In the genomic region with DNA sequence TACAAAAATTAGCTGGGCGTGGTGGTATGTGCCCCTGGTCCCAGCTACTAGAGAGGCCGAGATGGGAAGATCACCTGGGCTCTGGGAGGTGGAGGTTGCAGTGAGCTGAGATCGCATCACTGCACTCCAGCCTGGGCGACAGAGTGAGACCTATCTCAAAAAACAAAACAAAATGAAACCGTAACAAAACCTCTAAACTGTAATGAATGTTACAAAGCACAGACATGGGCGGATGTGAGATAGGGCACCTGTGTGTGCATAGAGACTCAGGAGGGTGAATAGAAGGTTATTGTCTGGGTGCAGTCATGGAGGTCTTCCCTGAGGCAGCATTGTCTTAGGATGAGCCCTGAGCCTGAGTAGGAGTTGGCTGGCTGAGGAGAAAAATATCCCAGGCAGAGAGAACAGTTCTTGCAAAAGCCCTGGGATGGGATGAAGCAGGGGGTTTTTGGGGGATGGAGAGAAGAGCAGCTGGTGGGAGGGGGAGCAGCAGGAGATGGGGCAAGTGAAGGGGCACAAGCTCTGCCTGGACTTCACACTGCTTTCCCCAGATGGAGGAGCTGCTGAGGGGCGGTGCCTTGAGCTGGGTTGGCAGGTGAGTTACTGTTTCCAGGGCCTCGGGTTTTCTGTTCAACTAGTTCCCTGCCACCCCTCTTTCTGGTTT, we compare ENCODE assay signal across 13 cellular contexts. TPM values are rescaled to one million over a fixed set of nuclear protein-coding genes. Genes with fewer than 3 reads are reported as not detected.
A peak's percentile ranks its signal among the peaks of the same experiment; 100 is the strongest.
DNase-seq lines count a peak whose midpoint lies in the region; ATAC-seq and TF ChIP-seq lines count a peak whose summit lies in the region.
"Had no signal": no experiment of that assay in that cellular context is flagged by ENCODE, and none has a peak within 500 bp of the region (broad histone marks: within the 10 kb centered on the region; RNA-seq: fewer than 3 reads in every experiment).

No MANE protein-coding gene starts in this region.

- TF ChIP-seq CTCF in GM13977 (IDR thresholded peaks at IDR 0.05; ENCODE audit: extremely low read depth, insufficient read depth, missing control alignments) (no peak), sigmoid colon (IDR thresholded peaks at IDR 0.05) (no peak)

- no peaks in the 10 kb centered on the region for H3K9me3 ChIP-seq in endocrine pancreas (ENCODE audit: control insufficient read depth, low read length)
- no peaks in the 10 kb centered on the region for H3K9me3 ChIP-seq in sigmoid colon

- TF ChIP-seq EP300 in sigmoid colon (IDR thresholded peaks at IDR 0.05) = no peak

- H3K27ac ChIP-seq in sigmoid colon = no peak overlapping the region

- intact Hi-C loops in sigmoid colon (cut with DNase I) = loop anchor here (10.0 kb wide), 1 partner anchor 505 kb away; no protein-coding TSS in a partner anchor

- in situ Hi-C loops in GM13977 (cut with MboI; ENCODE audit: low pct_unique_long_range_greater_than_20kb, low sequenced_read_pairs, unreplicated experiment) = loop anchor here (10.0 to 25.0 kb wide), 2 partner anchors 135 to 512 kb away; a partner anchor contains a TSS

- DNase-seq in GM13977 (ENCODE audit: low spot score) (peak; percentile 67), sigmoid colon (no peak), SIG-M5 (lab: John Stamatoyannopoulos, UW) (no peak), NCI-H446 (lab: John Stamatoyannopoulos, UW) (no peak), NCI-H1436 treated with DMSO at 0.1 percent for 48 hours (lab: John Stamatoyannopoulos, UW) (no peak)
- DNase-seq: activated CD4-positive, CD25-positive, alpha-beta regulatory T cell; effector memory CD4-positive, alpha-beta T cell; hippocampal formation; NCI-H2029 treated with DMSO at 0.1 percent for 48 hours had no signal

- H3K4me1 ChIP-seq in endocrine pancreas (ENCODE audit: control insufficient read depth, insufficient read depth, low read length) = no peaks in the 10 kb centered on the region
- H3K4me1 ChIP-seq in sigmoid colon = peaks cover 0 to 9% (median 4%) of the 10 kb centered on the region in 4 donors

- H3K36me3 ChIP-seq in endocrine pancreas (ENCODE audit: control insufficient read depth, insufficient read depth, low read length) = no peaks in the 10 kb centered on the region
- no peaks in the 10 kb centered on the region for H3K36me3 ChIP-seq in sigmoid colon

- peak overlapping the region; percentile 65 for H3K9ac ChIP-seq in endocrine pancreas (ENCODE audit: control insufficient read depth, insufficient read depth, low read length)

- TF ChIP-seq POLR2A in sigmoid colon (IDR thresholded peaks at IDR 0.05) = no peak

- H3K4me3 ChIP-seq in endocrine pancreas (ENCODE audit: control insufficient read depth, insufficient read depth, low read length) (no peak overlapping the region), sigmoid colon (no peak overlapping the region)
- H3K4me3 ChIP-seq: skin epidermis had no signal

- 82 to 92% methylated on average over 8 of the region's 8 CpGs for WGBS in sigmoid colon, 2 donors

- H3K27me3 ChIP-seq in endocrine pancreas (ENCODE audit: control insufficient read depth, insufficient read depth, low read length) = no peaks in the 10 kb centered on the region
- no peaks in the 10 kb centered on the region for H3K27me3 ChIP-seq in sigmoid colon

- ATAC-seq in GM19455 (IDR thresholded peaks at IDR 0.05; ENCODE audit: unreplicated experiment) = peak; percentile 43
- ATAC-seq in HG03103 (IDR thresholded peaks at IDR 0.05; ENCODE audit: low read depth, unreplicated experiment) = peak; percentile 38

RNA-seq across cellular contexts. Expression of a gene that starts 5.2 kb away (rescaled TPM):
- 1 to 10 TPM; 2.1 to 5.3 (median 4.4) TPM for total RNA-seq in sigmoid colon
- polyA plus RNA-seq in sigmoid colon = 10 to 100 TPM in 1 of 3 donors, under 1 TPM in 2; 0.46 to 10.1 (median 0.60) TPM
